ENCODE assay signal across 23 cellular contexts in the genomic region with DNA sequence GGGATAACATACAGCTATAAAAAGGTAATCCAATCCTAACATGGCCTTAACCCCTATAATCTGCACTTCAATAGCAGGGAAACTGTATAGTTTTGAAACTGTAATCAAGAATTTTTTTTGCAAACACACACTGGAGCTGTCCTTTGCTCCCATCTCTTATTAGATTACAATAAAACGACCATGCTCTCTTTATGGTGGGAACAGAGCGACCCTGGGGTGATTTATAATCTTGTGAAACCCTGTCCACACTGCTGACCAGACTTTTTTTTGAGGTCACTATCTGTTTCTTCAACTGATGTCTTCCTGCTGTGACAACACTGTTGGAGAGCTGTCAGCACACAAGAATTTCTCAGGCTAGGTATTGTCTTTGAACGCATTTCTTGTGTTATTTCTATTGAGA. TPM values are rescaled to one million over a fixed set of nuclear protein-coding genes. Genes with fewer than 3 reads are reported as not detected.
DNase-seq lines count a peak whose midpoint lies in the region; TF ChIP-seq lines count a peak whose summit lies in the region.
"Had no signal": no experiment of that assay in that cellular context is flagged by ENCODE, and none has a peak within 500 bp of the region (broad histone marks: within the 10 kb centered on the region; RNA-seq: fewer than 3 reads in every experiment).

No MANE protein-coding gene starts in this region.

- H3K27me3 ChIP-seq in SJCRH30 (no peaks in the 10 kb centered on the region), sigmoid colon (no peaks in the 10 kb centered on the region), H7 (ENCODE audit: control insufficient read depth, insufficient read depth, low read length) (no peaks in the 10 kb centered on the region; the same call in 1 of the 2 replicates)
- H3K27me3 ChIP-seq: BLaER1 treated with 17β-estradiol and CSF1 and Interleukin-3, amounts not matched to agents 10 nM and 100 nM; tibial artery had no signal

- intact Hi-C loops in sigmoid colon (cut with DNase I) = no loop called here

- H3K27ac ChIP-seq in SJCRH30 (no peak overlapping the region), sigmoid colon (no peak overlapping the region)
- H3K27ac ChIP-seq: BLaER1 treated with 17β-estradiol and CSF1 and Interleukin-3, amounts not matched to agents 10 nM and 100 nM; tibial artery had no signal

- H3K27me3 Mint-ChIP-seq in nephron progenitor cell (ENCODE audit: low read depth, poor library complexity) = no peaks in the 10 kb centered on the region
- H3K27me3 Mint-ChIP-seq: dendritic cell treated with granulocyte-macrophage colony-stimulating factor and Interleukin-4, amounts not matched to agents 40 ng/mL and 50 ng/mL, for 4 days; IgD-negative memory B cell had no signal

- H3K36me3 Mint-ChIP-seq in nephron progenitor cell (ENCODE audit: low read depth) = peaks cover 52% of the 10 kb centered on the region
- H3K36me3 Mint-ChIP-seq: IgD-negative memory B cell had no signal

- TF ChIP-seq CTCF in choroid plexus epithelial cell (conservative IDR thresholded peaks at IDR 0.05; ENCODE audit: low read depth, low read length) (no peak), nephron progenitor cell (IDR thresholded peaks at IDR 0.05) (no peak), sigmoid colon (IDR thresholded peaks at IDR 0.05) (no peak)

- peak overlapping the region; percentile 99 for H3K27ac Mint-ChIP-seq in nephron progenitor cell
- H3K27ac Mint-ChIP-seq: activated CD8-positive, alpha-beta T cell treated with anti-CD3 and anti-CD28 coated beads, Interleukin-2, amount 10 ng/mL, durations not matched to agents 7 days and 5 days; dendritic cell treated with granulocyte-macrophage colony-stimulating factor and Interleukin-4, amounts not matched to agents 40 ng/mL and 50 ng/mL, for 4 days; IgD-negative memory B cell; stimulated activated naive CD8-positive, alpha-beta T cell treated with anti-CD3 and anti-CD28 coated beads, Interleukin-15, Interleukin-2, amounts not matched to agents 100 ng/mL and 50 ng/mL, for 24 hours had no signal

- TF ChIP-seq POLR2A in sigmoid colon (IDR thresholded peaks at IDR 0.05) = no peak

- peaks cover 5% of the 10 kb centered on the region for H3K9me3 Mint-ChIP-seq in nephron progenitor cell
- H3K9me3 Mint-ChIP-seq: dendritic cell treated with granulocyte-macrophage colony-stimulating factor and Interleukin-4, amounts not matched to agents 40 ng/mL and 50 ng/mL, for 4 days had no signal

- 38 to 65% methylated on average over 3 of the region's 3 CpGs for WGBS in sigmoid colon, 2 donors

- H3K4me1 Mint-ChIP-seq in nephron progenitor cell = peaks cover 89% of the 10 kb centered on the region

- H3K9me3 ChIP-seq in SJCRH30 (replicated peaks) (no peaks in the 10 kb centered on the region), sigmoid colon (no peaks in the 10 kb centered on the region)
- H3K9me3 ChIP-seq: BLaER1 treated with 17β-estradiol and CSF1 and Interleukin-3, amounts not matched to agents 10 nM and 100 nM; Caco-2; tibial artery had no signal

- no peaks in the 10 kb centered on the region for H3K36me3 ChIP-seq in SJCRH30
- H3K36me3 ChIP-seq in sigmoid colon = no peaks in the 10 kb centered on the region
- no peaks in the 10 kb centered on the region for H3K36me3 ChIP-seq in H7 (replicated peaks; ENCODE audit: control insufficient read depth, insufficient read depth, low read length)
- H3K36me3 ChIP-seq: BLaER1 treated with 17β-estradiol and CSF1 and Interleukin-3, amounts not matched to agents 10 nM and 100 nM; tibial artery had no signal

- H3K4me3 ChIP-seq in choroid plexus epithelial cell (ENCODE audit: low read depth, low read length) = no peak overlapping the region
- H3K4me3 ChIP-seq in SJCRH30 = no peak overlapping the region
- no peak overlapping the region for H3K4me3 ChIP-seq in sigmoid colon
- H3K4me3 ChIP-seq in H7 (ENCODE audit: insufficient read depth, low read depth, low read length) = no peak overlapping the region
- H3K4me3 ChIP-seq: BLaER1 treated with 17β-estradiol and CSF1 and Interleukin-3, amounts not matched to agents 10 nM and 100 nM; tibial artery had no signal

- no peak for TF ChIP-seq EP300 in sigmoid colon (IDR thresholded peaks at IDR 0.05)

- H3K4me1 ChIP-seq in SJCRH30 (no peaks in the 10 kb centered on the region), sigmoid colon (no peaks in the 10 kb centered on the region)
- H3K4me1 ChIP-seq: Caco-2, tibial artery had no signal

- DNase-seq in GF-D8 (lab: John Stamatoyannopoulos, UW) (peak; percentile 70), NCI-H146 treated with DMSO at 0.1 percent for 48 hours (lab: John Stamatoyannopoulos, UW; ENCODE audit: unreplicated experiment) (peak; percentile 40), choroid plexus epithelial cell (ENCODE audit: low read depth) (peak; percentile 41), nephron progenitor cell (peak; percentile 42), SJCRH30 (no peak), sigmoid colon (no peak), H7 (no peak), NCI-H345 (lab: John Stamatoyannopoulos, UW) (no peak)
- DNase-seq: activated CD4-positive, alpha-beta T cell treated with anti-CD3 and anti-CD28 coated beads for 1 hour; activated CD8-positive, alpha-beta T cell treated with anti-CD3 and anti-CD28 coated beads, Interleukin-2, amount 10 ng/mL, durations not matched to agents 7 days and 5 days; Caco-2; GOT3; head of caudate nucleus; left ventricle myocardium superior; NCI-H1436 treated with DMSO at 0.1 percent for 48 hours; NCI-H2171 treated with DMSO at 0.1 percent for 48 hours; SW 1271; tibial artery had no signal

- peak overlapping the region; percentile 52 for H3K4me3 Mint-ChIP-seq in nephron progenitor cell
- H3K4me3 Mint-ChIP-seq: activated CD8-positive, alpha-beta T cell treated with anti-CD3 and anti-CD28 coated beads, Interleukin-2, amount 10 ng/mL, durations not matched to agents 7 days and 5 days; dendritic cell treated with granulocyte-macrophage colony-stimulating factor and Interleukin-4, amounts not matched to agents 40 ng/mL and 50 ng/mL, for 4 days; IgD-negative memory B cell; stimulated activated naive CD8-positive, alpha-beta T cell treated with anti-CD3 and anti-CD28 coated beads, Interleukin-15, Interleukin-2, amounts not matched to agents 100 ng/mL and 50 ng/mL, for 24 hours had no signal

RNA-seq across cellular contexts. Expression of a gene that starts 35.3 kb away (rescaled TPM):
- total RNA-seq in SJCRH30 (2014; rRNA removed; shearing (Covaris generic)) = 12.2 and 12.3 TPM in 2 replicates
- total RNA-seq in sigmoid colon = 1 to 10 TPM in 2 of 4 donors, under 1 TPM in 2; 0.49 to 1.9 (median 1.2) TPM
- 1 to 10 TPM; 1.4 to 1.8 (median 1.6) TPM for polyA plus RNA-seq in sigmoid colon
- 0.28 TPM in 1 of 2 replicates, not detected in the other for total RNA-seq in H7 (2014; rRNA removed; shearing (Covaris generic))
- total RNA-seq: activated CD8-positive, alpha-beta T cell treated with anti-CD3 and anti-CD28 coated beads, Interleukin-2, amount 10 ng/mL, durations not matched to agents 7 days and 5 days; MCF 10A had no signal
- polyA plus RNA-seq: IgD-negative memory B cell had no signal

Comparison
In these comparisons a context has a peak if more than half of its experiments do, and no peak if none do; other contexts are left out.
1. DNase-seq: peak in GF-D8 (single experiment), NCI-H146 treated with DMSO at 0.1 percent for 48 hours (single experiment), choroid plexus epithelial cell (single experiment) and nephron progenitor cell (single experiment); none in SJCRH30 (0 of 2), sigmoid colon (single experiment), H7 (single experiment) and NCI-H345 (single experiment).